ENCODE assay signal across 12 cellular contexts in genomic region chr6:33433001-33433559, GRCh38. TPM values are rescaled to one million over a fixed set of nuclear protein-coding genes. Genes with fewer than 3 reads are reported as not detected.
DNase-seq lines count a peak whose midpoint lies in the region; ATAC-seq and TF ChIP-seq lines count a peak whose summit lies in the region.
"Had no signal": no experiment of that assay in that cellular context is flagged by ENCODE, and none has a peak within 500 bp of the region (broad histone marks: within the 10 kb centered on the region; RNA-seq: fewer than 3 reads in every experiment).

No MANE protein-coding gene starts in this region.

- H3K4me1 Mint-ChIP-seq in activated CD8-positive, alpha-beta memory T cell treated with anti-CD3 and anti-CD28 coated beads, Interleukin-2, amount 10 ng/mL, durations not matched to agents 7 days and 5 days = peaks cover 47% of the 10 kb centered on the region
- H3K4me1 Mint-ChIP-seq in activated CD8-positive, alpha-beta T cell treated with anti-CD3 and anti-CD28 coated beads for 36 hours (ENCODE audit: low read depth) = peaks cover 54% of the 10 kb centered on the region
- peaks cover 59% of the 10 kb centered on the region for H3K4me1 Mint-ChIP-seq in stimulated activated effector memory CD8-positive, alpha-beta T cell treated with anti-CD3 and anti-CD28 coated beads, Interleukin-12 subunit alpha, Interleukin-12 subunit beta, amount 100 ng/mL, for 72 hours

- peaks cover 23% of the 10 kb centered on the region for H3K4me1 ChIP-seq in iPS-15b (ENCODE audit: control insufficient read depth, insufficient read depth, low read length)

- H3K27ac ChIP-seq in substantia nigra (ENCODE audit: low read depth, low read length, poor library complexity, severe bottlenecking) = no peak overlapping the region

- peak overlapping the region; percentile 28 for H3K27ac Mint-ChIP-seq in activated CD8-positive, alpha-beta memory T cell treated with anti-CD3 and anti-CD28 coated beads, Interleukin-2, amount 10 ng/mL, durations not matched to agents 7 days and 5 days
- H3K27ac Mint-ChIP-seq in activated CD8-positive, alpha-beta T cell treated with anti-CD3 and anti-CD28 coated beads for 36 hours = no peak overlapping the region
- peak overlapping the region; percentile 69 for H3K27ac Mint-ChIP-seq in stimulated activated effector memory CD8-positive, alpha-beta T cell treated with anti-CD3 and anti-CD28 coated beads, Interleukin-12 subunit alpha, Interleukin-12 subunit beta, amount 100 ng/mL, for 72 hours
- H3K27ac Mint-ChIP-seq: activated T-cell treated with anti-CD3 and anti-CD28 coated beads, Interleukin-2, amount 50 U/mL, for 72 hours; T-helper 1 cell treated with Interleukin-12 subunit alpha and Interleukin-12 subunit beta and Interleukin-4 antibody, amounts not matched to agents 30 μg/mL and 1 μg/mL, for 36 hours had no signal

- H3K9ac ChIP-seq in iPS-15b (ENCODE audit: low read depth, low read length) = peak overlapping the region; percentile 54

- no peak for ATAC-seq in activated CD8-positive, alpha-beta memory T cell treated with anti-CD3 and anti-CD28 coated beads, Interleukin-2, amount 10 ng/mL, durations not matched to agents 7 days and 5 days
- ATAC-seq in activated CD8-positive, alpha-beta T cell treated with anti-CD3 and anti-CD28 coated beads for 36 hours = no peak
- ATAC-seq in stimulated activated effector memory CD8-positive, alpha-beta T cell treated with anti-CD3 and anti-CD28 coated beads, Interleukin-12 subunit alpha, Interleukin-12 subunit beta, amount 100 ng/mL, for 72 hours = no peak
- no peak for ATAC-seq in HG02623 (IDR thresholded peaks at IDR 0.05; ENCODE audit: unreplicated experiment)
- ATAC-seq: activated T-cell treated with anti-CD3 and anti-CD28 coated beads, Interleukin-2, amount 50 U/mL, for 72 hours had no signal

- CTCF ChIA-PET in activated CD8-positive, alpha-beta memory T cell treated with anti-CD3 and anti-CD28 coated beads, Interleukin-2, amount 10 ng/mL, durations not matched to agents 7 days and 5 days (lab: Charles Lee) = no interaction called here
- CTCF ChIA-PET in activated CD8-positive, alpha-beta T cell treated with anti-CD3 and anti-CD28 coated beads for 36 hours (lab: Charles Lee) = no interaction called here

- DNase-seq in activated CD8-positive, alpha-beta memory T cell treated with anti-CD3 and anti-CD28 coated beads, Interleukin-2, amount 10 ng/mL, durations not matched to agents 7 days and 5 days = no peak
- no peak for DNase-seq in activated CD8-positive, alpha-beta memory T cell treated with anti-CD3 and anti-CD28 coated beads, Interleukin-2, amount 50 U/mL, for 4 hours
- DNase-seq in activated CD8-positive, alpha-beta T cell treated with anti-CD3 and anti-CD28 coated beads for 36 hours = no peak
- DNase-seq in stimulated activated effector memory CD8-positive, alpha-beta T cell treated with anti-CD3 and anti-CD28 coated beads, Interleukin-12 subunit alpha, Interleukin-12 subunit beta, amount 100 ng/mL, for 72 hours (ENCODE audit: low spot score in 2 of 2) = no peak
- DNase-seq in substantia nigra (lab: John Stamatoyannopoulos, UW) = no peak
- DNase-seq in NOMO-1 treated with dmso at 0.1 percent for 144 hours (lab: John Stamatoyannopoulos, UW; ENCODE audit: unreplicated experiment) = no peak
- DNase-seq: activated T-cell treated with anti-CD3 and anti-CD28 coated beads, Interleukin-2, amount 50 U/mL, for 72 hours; HCEC 1CT; NCI-H82 had no signal

- POLR2A ChIA-PET in activated CD8-positive, alpha-beta T cell treated with anti-CD3 and anti-CD28 coated beads for 36 hours (lab: Charles Lee) = interaction anchor here (1.3 kb wide), 1 partner anchor 8 kb away, joined by 3 read pairs; no protein-coding TSS in a partner anchor

- no peaks in the 10 kb centered on the region for H3K9me3 Mint-ChIP-seq in activated CD8-positive, alpha-beta memory T cell treated with anti-CD3 and anti-CD28 coated beads, Interleukin-2, amount 10 ng/mL, durations not matched to agents 7 days and 5 days (ENCODE audit: low read depth)
- no peaks in the 10 kb centered on the region for H3K9me3 Mint-ChIP-seq in activated CD8-positive, alpha-beta T cell treated with anti-CD3 and anti-CD28 coated beads for 36 hours
- H3K9me3 Mint-ChIP-seq in stimulated activated effector memory CD8-positive, alpha-beta T cell treated with anti-CD3 and anti-CD28 coated beads, Interleukin-12 subunit alpha, Interleukin-12 subunit beta, amount 100 ng/mL, for 72 hours = no peaks in the 10 kb centered on the region
- H3K9me3 Mint-ChIP-seq: activated T-cell treated with anti-CD3 and anti-CD28 coated beads, Interleukin-2, amount 50 U/mL, for 72 hours; T-helper 1 cell treated with Interleukin-12 subunit alpha and Interleukin-12 subunit beta and Interleukin-4 antibody, amounts not matched to agents 30 μg/mL and 1 μg/mL, for 36 hours had no signal

- no peak overlapping the region for H3K4me3 Mint-ChIP-seq in activated CD8-positive, alpha-beta memory T cell treated with anti-CD3 and anti-CD28 coated beads, Interleukin-2, amount 10 ng/mL, durations not matched to agents 7 days and 5 days
- peak overlapping the region; percentile 88 for H3K4me3 Mint-ChIP-seq in activated CD8-positive, alpha-beta T cell treated with anti-CD3 and anti-CD28 coated beads for 36 hours
- H3K4me3 Mint-ChIP-seq in stimulated activated effector memory CD8-positive, alpha-beta T cell treated with anti-CD3 and anti-CD28 coated beads, Interleukin-12 subunit alpha, Interleukin-12 subunit beta, amount 100 ng/mL, for 72 hours = peak overlapping the region; percentile 88
- H3K4me3 Mint-ChIP-seq: T-helper 1 cell treated with Interleukin-12 subunit alpha and Interleukin-12 subunit beta and Interleukin-4 antibody, amounts not matched to agents 30 μg/mL and 1 μg/mL, for 36 hours had no signal

- H3K36me3 Mint-ChIP-seq in activated CD8-positive, alpha-beta memory T cell treated with anti-CD3 and anti-CD28 coated beads, Interleukin-2, amount 10 ng/mL, durations not matched to agents 7 days and 5 days = peaks cover 13% of the 10 kb centered on the region
- peaks cover 30% of the 10 kb centered on the region for H3K36me3 Mint-ChIP-seq in activated CD8-positive, alpha-beta T cell treated with anti-CD3 and anti-CD28 coated beads for 36 hours (ENCODE audit: low read depth)
- peaks cover 64% of the 10 kb centered on the region for H3K36me3 Mint-ChIP-seq in stimulated activated effector memory CD8-positive, alpha-beta T cell treated with anti-CD3 and anti-CD28 coated beads, Interleukin-12 subunit alpha, Interleukin-12 subunit beta, amount 100 ng/mL, for 72 hours

- H3K36me3 ChIP-seq in iPS-15b (ENCODE audit: control insufficient read depth, insufficient read depth, low read length) = peaks cover 28% of the 10 kb centered on the region

- intact Hi-C loops in activated CD8-positive, alpha-beta T cell treated with anti-CD3 and anti-CD28 coated beads for 36 hours (cut with micrococcal nuclease) = no loop called here

- no peaks in the 10 kb centered on the region for H3K27me3 ChIP-seq in iPS-15b (ENCODE audit: control insufficient read depth, insufficient read depth, low read length)

- no peaks in the 10 kb centered on the region for H3K9me3 ChIP-seq in iPS-15b (ENCODE audit: control insufficient read depth, insufficient read depth, low read length)

- H3K4me3 ChIP-seq in iPS-15b (ENCODE audit: low read depth, low read length) = peak overlapping the region; percentile 89

- no peak for TF ChIP-seq CTCF in activated CD8-positive, alpha-beta T cell treated with anti-CD3 and anti-CD28 coated beads for 36 hours (IDR thresholded peaks at IDR 0.05)

- no peaks in the 10 kb centered on the region for H3K27me3 Mint-ChIP-seq in activated CD8-positive, alpha-beta memory T cell treated with anti-CD3 and anti-CD28 coated beads, Interleukin-2, amount 10 ng/mL, durations not matched to agents 7 days and 5 days
- H3K27me3 Mint-ChIP-seq in activated CD8-positive, alpha-beta T cell treated with anti-CD3 and anti-CD28 coated beads for 36 hours = no peaks in the 10 kb centered on the region

RNA-seq across cellular contexts. Expression of gene SYNGAP1, which starts 13.2 kb away (rescaled TPM):
- 10 to 100 TPM; 24.1 to 39.8 TPM for total RNA-seq in activated CD8-positive, alpha-beta memory T cell treated with anti-CD3 and anti-CD28 coated beads, Interleukin-2, amount 10 ng/mL, durations not matched to agents 7 days and 5 days
- total RNA-seq in activated CD8-positive, alpha-beta T cell treated with anti-CD3 and anti-CD28 coated beads for 36 hours = 10 to 100 TPM; 57.9 to 67.0 TPM

RNA-seq across cellular contexts. Expression of gene CUTA, which starts 15.2 kb away (rescaled TPM):
- 100 to 1,000 TPM; 196 to 197 TPM for total RNA-seq in activated CD8-positive, alpha-beta memory T cell treated with anti-CD3 and anti-CD28 coated beads, Interleukin-2, amount 10 ng/mL, durations not matched to agents 7 days and 5 days
- 100 to 1,000 TPM; 155 to 160 TPM for total RNA-seq in activated CD8-positive, alpha-beta T cell treated with anti-CD3 and anti-CD28 coated beads for 36 hours

RNA-seq across cellular contexts. Expression of gene ZBTB9, which starts 21.3 kb away (rescaled TPM):
- 1 to 10 TPM; 7.4 to 9.0 TPM for total RNA-seq in activated CD8-positive, alpha-beta memory T cell treated with anti-CD3 and anti-CD28 coated beads, Interleukin-2, amount 10 ng/mL, durations not matched to agents 7 days and 5 days
- total RNA-seq in activated CD8-positive, alpha-beta T cell treated with anti-CD3 and anti-CD28 coated beads for 36 hours = 1 to 10 TPM; 7.8 to 8.7 TPM

RNA-seq across cellular contexts. Expression of gene PHF1, which starts 22.3 kb away (rescaled TPM):
- total RNA-seq in activated CD8-positive, alpha-beta memory T cell treated with anti-CD3 and anti-CD28 coated beads, Interleukin-2, amount 10 ng/mL, durations not matched to agents 7 days and 5 days = 10 to 100 TPM; 26.1 to 36.0 TPM
- 10 to 100 TPM; 31.9 to 32.6 TPM for total RNA-seq in activated CD8-positive, alpha-beta T cell treated with anti-CD3 and anti-CD28 coated beads for 36 hours

RNA-seq across cellular contexts. Expression of gene KIFC1, which starts 41.5 kb away (rescaled TPM):
- total RNA-seq in activated CD8-positive, alpha-beta memory T cell treated with anti-CD3 and anti-CD28 coated beads, Interleukin-2, amount 10 ng/mL, durations not matched to agents 7 days and 5 days = 100 to 1,000 TPM; 133 to 187 TPM
- 10 to 100 TPM; 93.4 to 96.0 TPM for total RNA-seq in activated CD8-positive, alpha-beta T cell treated with anti-CD3 and anti-CD28 coated beads for 36 hours
